In genomic region chr20:62652051-62652893, GRCh38 we compare ENCODE assay signal across 1 cellular context.
TF ChIP-seq lines count a peak whose summit lies in the region.

No MANE protein-coding gene starts in this region.

TF ChIP-seq in HepG2, 621 proteins besides CTCF, POLR2A, EP300 and RAD21 (continued from another document and continues in another):
- TF ChIP-seq ZBTB26 (CRISPR knock-in tag; IDR thresholded peaks at IDR 0.05; ENCODE audit: borderline replicate concordance) (no peak), ZNF703 (CRISPR knock-in tag; IDR thresholded peaks at IDR 0.05; ENCODE audit: borderline replicate concordance) (no peak), ZUFSP (CRISPR knock-in tag; IDR thresholded peaks at IDR 0.05; ENCODE audit: borderline replicate concordance) (no peak), CREM (IDR thresholded peaks at IDR 0.05) (peak; percentile 80; the same call in 1 of the 2 replicates), CREM (CRISPR knock-in tag; IDR thresholded peaks at IDR 0.05) (no peak), ATAD3A (CRISPR knock-in tag; IDR thresholded peaks at IDR 0.05) (no peak), SMAD3 (CRISPR knock-in tag; IDR thresholded peaks at IDR 0.05) (peak; percentile 88), POGZ (CRISPR knock-in tag; IDR thresholded peaks at IDR 0.05) (no peak), GTF2F1 (IDR thresholded peaks at IDR 0.05; ENCODE audit: low read length) (no peak), ZHX1 (CRISPR knock-in tag; IDR thresholded peaks at IDR 0.05; ENCODE audit: low read depth) (peak; percentile 72), ZNF580 (CRISPR knock-in tag; IDR thresholded peaks at IDR 0.05; ENCODE audit: borderline replicate concordance, low read depth) (peak; percentile 86), CSRNP1 (CRISPR knock-in tag; IDR thresholded peaks at IDR 0.05) (0 out of 2 replicates have a peak, but pooled peaks have one; percentile 9), ATRX (CRISPR knock-in tag; IDR thresholded peaks at IDR 0.05; ENCODE audit: borderline replicate concordance) (no peak), ZSCAN20 (CRISPR knock-in tag; IDR thresholded peaks at IDR 0.05; ENCODE audit: borderline replicate concordance) (no peak), ZNF121 (CRISPR knock-in tag; IDR thresholded peaks at IDR 0.05) (no peak), HNF4G (IDR thresholded peaks at IDR 0.05; ENCODE audit: borderline replicate concordance, low read depth, low read length) (peak; percentile 93), HNF4G (CRISPR knock-in tag; IDR thresholded peaks at IDR 0.05; ENCODE audit: borderline replicate concordance, low read depth) (peak; percentile 97), MTF2 (CRISPR knock-in tag; IDR thresholded peaks at IDR 0.05; ENCODE audit: borderline replicate concordance) (no peak), FOXA1 (IDR thresholded peaks at IDR 0.05) (no peak), FOXA1 (CRISPR knock-in tag; IDR thresholded peaks at IDR 0.05) (peak; percentile 53), ZFP36 (IDR thresholded peaks at IDR 0.05; ENCODE audit: borderline replicate concordance, low read depth, low read length, partially characterized antibody) (no peak), MYNN (CRISPR knock-in tag; IDR thresholded peaks at IDR 0.05; ENCODE audit: low read depth) (peak; percentile 23; the same call in 1 of the 2 replicates), ZBTB42 (CRISPR knock-in tag; IDR thresholded peaks at IDR 0.05) (no peak), ZNF12 (CRISPR knock-in tag; IDR thresholded peaks at IDR 0.05) (no peak; the same call in 1 of the 2 replicates), MLXIP (CRISPR knock-in tag; IDR thresholded peaks at IDR 0.05; ENCODE audit: borderline replicate concordance) (peak; percentile 84; the same call in 1 of the 2 replicates), ZNF879 (CRISPR knock-in tag; IDR thresholded peaks at IDR 0.05) (no peak), MYPOP (CRISPR knock-in tag; IDR thresholded peaks at IDR 0.05) (0 out of 2 replicates have a peak, but pooled peaks have one; percentile 18), MTA1 (CRISPR knock-in tag; IDR thresholded peaks at IDR 0.05; ENCODE audit: borderline replicate concordance) (no peak; the same call in 1 of the 2 replicates), ARNTL (CRISPR knock-in tag; IDR thresholded peaks at IDR 0.05) (peak; percentile 97), IRF1 (CRISPR knock-in tag; IDR thresholded peaks at IDR 0.05; ENCODE audit: low read depth) (no peak; the same call in 1 of the 2 replicates), GFI1 (CRISPR knock-in tag; IDR thresholded peaks at IDR 0.05; ENCODE audit: borderline replicate concordance) (no peak), TAF15 (IDR thresholded peaks at IDR 0.05; ENCODE audit: low read depth, low read length, poor library complexity, severe bottlenecking) (no peak), THAP7 (CRISPR knock-in tag; IDR thresholded peaks at IDR 0.05) (peak; percentile 84; the same call in 1 of the 2 replicates), RORA (CRISPR knock-in tag; IDR thresholded peaks at IDR 0.05) (no peak), HMG20B (CRISPR knock-in tag; conservative IDR thresholded peaks at IDR 0.05) (peak; percentile 76), ZBTB49 (CRISPR knock-in tag; IDR thresholded peaks at IDR 0.05; ENCODE audit: borderline replicate concordance) (no peak), NFKBIZ (CRISPR knock-in tag; IDR thresholded peaks at IDR 0.05) (peak; percentile 67; the same call in 1 of the 2 replicates), GATA4 (IDR thresholded peaks at IDR 0.05; ENCODE audit: borderline replicate concordance, low read depth) (no peak), CENPBD1 (CRISPR knock-in tag; IDR thresholded peaks at IDR 0.05; ENCODE audit: borderline replicate concordance, low read depth) (no peak), FOXO4 (CRISPR knock-in tag; conservative IDR thresholded peaks at IDR 0.05) (no peak), JUND (CRISPR knock-in tag; IDR thresholded peaks at IDR 0.05) (peak; percentile 90), ZNF564 (CRISPR knock-in tag; IDR thresholded peaks at IDR 0.05) (0 out of 2 replicates have a peak, but pooled peaks have one; percentile 52), ATF3 (CRISPR knock-in tag; IDR thresholded peaks at IDR 0.05) (peak; percentile 79; the same call in 1 of the 2 replicates), MED13 (CRISPR knock-in tag; IDR thresholded peaks at IDR 0.05) (no peak)
